ENCODE assay signal across 23 cellular contexts in the genomic region with DNA sequence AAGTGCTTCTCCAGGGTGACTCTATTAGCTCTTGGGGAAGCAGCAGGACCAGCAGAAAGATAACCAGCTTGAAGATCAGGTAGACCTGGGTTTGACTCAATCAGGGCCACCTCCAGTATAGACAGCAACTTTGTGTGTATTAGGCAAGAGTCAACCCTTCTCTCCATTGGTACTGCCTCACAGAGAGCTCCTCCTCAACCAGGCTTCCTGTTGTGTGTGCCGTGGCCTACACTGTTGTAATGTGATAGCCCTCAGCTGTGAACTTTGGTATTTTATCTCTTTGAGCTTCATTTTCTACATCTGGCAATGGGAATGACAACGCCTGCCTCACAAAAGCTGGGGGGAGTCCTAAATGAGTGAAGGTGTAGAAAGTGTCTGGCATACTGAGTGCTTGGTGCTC. TPM values are rescaled to one million over a fixed set of nuclear protein-coding genes. Genes with fewer than 3 reads are reported as not detected.
A peak's percentile ranks its signal among the peaks of the same experiment; 100 is the strongest.
DNase-seq lines count a peak whose midpoint lies in the region; FAIRE-seq and TF ChIP-seq lines count a peak whose summit lies in the region.
"Had no signal": no experiment of that assay in that cellular context is flagged by ENCODE, and none has a peak within 500 bp of the region (broad histone marks: within the 10 kb centered on the region; RNA-seq: fewer than 3 reads in every experiment).

No MANE protein-coding gene starts in this region.

- H3K9me3 ChIP-seq in H1 (ENCODE audit: insufficient read depth in 2 of 2, low read depth in 1 of 2, low read length in 1 of 2), result no peaks in the 10 kb centered on the region; a peak in 2 of 4 replicates
- H3K9me3 ChIP-seq in subcutaneous abdominal adipose tissue (ENCODE audit: control insufficient read depth in 5 of 5, low read length in 5 of 5), result no peaks in the 10 kb centered on the region
- H3K9me3 ChIP-seq: BLaER1, heart left ventricle had no signal

- TF ChIP-seq EP300 in H1 (IDR thresholded peaks at IDR 0.05; ENCODE audit: borderline replicate concordance in 1 of 2, low read depth in 2 of 2, low read length in 2 of 2), result no peak

- no peak overlapping the region for H3K56ac ChIP-seq in H1 (replicated peaks; ENCODE audit: insufficient read length, low read depth, low read length)

- no peaks in the 10 kb centered on the region for H3K23me2 ChIP-seq in H1 (ENCODE audit: low read depth, low read length)

- TF ChIP-seq CTCF in H1 (IDR thresholded peaks at IDR 0.05; ENCODE audit: control extremely low read depth in 1 of 3, insufficient read depth in 1 of 3, low read depth in 1 of 3, low read length in 3 of 3), result no peak

- no peak overlapping the region for H4K5ac ChIP-seq in H1 (ENCODE audit: insufficient read length, low read depth, low read length)

- no peak for FAIRE-seq in H1 (lab: Jason Lieb, UNC)
- FAIRE-seq: HTR-8/SVneo, small intestine had no signal

- POLR2A ChIA-PET in H1 (lab: Charles Lee; ENCODE audit: partially characterized antibody), result interaction anchor here (0.6 to 1.3 kb wide), 3 partner anchors 14 to 704 kb away, joined by 3 to 5 read pairs (median 3); no protein-coding TSS in a partner anchor

- no peak overlapping the region for H2BK120ac ChIP-seq in H1 (replicated peaks; ENCODE audit: low read depth, low read length)

- no peak overlapping the region for H3K18ac ChIP-seq in H1 (ENCODE audit: extremely low read depth, low read length)

- H4K8ac ChIP-seq in H1 (ENCODE audit: extremely low read depth, insufficient read depth, low read length), result no peak overlapping the region

- H3K36me3 ChIP-seq in H1 (ENCODE audit: control insufficient read depth in 2 of 4, insufficient read depth in 4 of 4, low read length in 3 of 4), result no peaks in the 10 kb centered on the region
- H3K36me3 ChIP-seq in subcutaneous abdominal adipose tissue (ENCODE audit: control insufficient read depth in 5 of 5, insufficient read depth in 5 of 5, low read length in 5 of 5), result no peaks in the 10 kb centered on the region
- H3K36me3 ChIP-seq: BLaER1, heart left ventricle had no signal

- no peak overlapping the region for H4K91ac ChIP-seq in H1 (replicated peaks; ENCODE audit: insufficient read length, low read length)

- no peak overlapping the region for H3K4ac ChIP-seq in H1 (replicated peaks; ENCODE audit: insufficient read length, low read depth, low read length)

- 0 out of 2 replicates have a peak overlapping the region, but pooled peaks have one; percentile 35 for H2BK5ac ChIP-seq in H1 (ENCODE audit: low read depth, low read length)

- H2AFZ ChIP-seq in H1 (ENCODE audit: low read length), result no peak overlapping the region

- CTCF ChIA-PET in H1 (lab: Charles Lee; ENCODE audit: partially characterized antibody), result interaction anchor here (1.1 to 1.8 kb wide), 5 partner anchors 14 to 342 kb away, joined by 3 to 7 read pairs (median 3); no protein-coding TSS in a partner anchor

- no peak overlapping the region for H2AK5ac ChIP-seq in H1 (ENCODE audit: low read depth, low read length)

- no peaks in the 10 kb centered on the region for H4K20me1 ChIP-seq in H1 (replicated peaks in 1 of 2; ENCODE audit: control insufficient read depth in 1 of 2, insufficient read depth in 2 of 2, low read length in 2 of 2)
- H4K20me1 ChIP-seq: BLaER1 had no signal

- H3K79me2 ChIP-seq in H1 (ENCODE audit: control insufficient read depth in 1 of 2, insufficient read depth in 2 of 2, low read length in 2 of 2), result no peaks in the 10 kb centered on the region

- no peak overlapping the region for H3K4me3 ChIP-seq in H1 (ENCODE audit: extremely low read depth in 1 of 4, insufficient read depth in 2 of 4, low read depth in 3 of 4, low read length in 4 of 4)
- H3K4me3 ChIP-seq in subcutaneous abdominal adipose tissue (ENCODE audit: low read depth in 1 of 5, low read length in 5 of 5), result no peak overlapping the region
- H3K4me3 ChIP-seq: BLaER1, heart left ventricle had no signal

- H3K9ac ChIP-seq in H1 (replicated peaks in 1 of 4; ENCODE audit: extremely low read depth in 1 of 4, low read depth in 3 of 4, low read length in 3 of 4) (no peak overlapping the region), subcutaneous abdominal adipose tissue (ENCODE audit: low read length in 5 of 5) (no peak overlapping the region)
- H3K9ac ChIP-seq: BLaER1 had no signal

- no peak overlapping the region for H2BK20ac ChIP-seq in H1 (ENCODE audit: low read length)

- WGBS in H1 (ENCODE audit: extremely low coverage in 1 of 2, insufficient coverage in 1 of 2, insufficient read length in 1 of 2, insufficient replicate concordance in 2 of 2, low coverage in 1 of 2, low lambda C conversion rate in 2 of 2, missing lambda C conversion rate in 1 of 2), 2 experiments, result 80% methylated on average over 2 of the region's 2 CpGs; no CpG with 5 or more reads in 1 of the 2 experiments

- no peaks in the 10 kb centered on the region for H3K27me3 ChIP-seq in H1 (replicated peaks in 1 of 4; ENCODE audit: control insufficient read depth in 3 of 4, extremely low read depth in 1 of 4, insufficient read depth in 3 of 4, low read length in 3 of 4)
- H3K27me3 ChIP-seq in subcutaneous abdominal adipose tissue (ENCODE audit: control insufficient read depth in 5 of 5, insufficient read depth in 4 of 5, low read length in 5 of 5), result no peaks in the 10 kb centered on the region
- H3K27me3 ChIP-seq: BLaER1, heart left ventricle had no signal

- H2BK15ac ChIP-seq in H1 (ENCODE audit: low read length), result no peak overlapping the region

- TF ChIP-seq POLR2A in H1 (IDR thresholded peaks at IDR 0.05; ENCODE audit: control extremely low read depth in 1 of 2, low read depth in 2 of 2, low read length in 2 of 2), result no peak

- no peak overlapping the region for H3K14ac ChIP-seq in H1 (ENCODE audit: insufficient read length)

- H3K79me1 ChIP-seq in H1 (ENCODE audit: low read depth, low read length), result no peaks in the 10 kb centered on the region

- H3K27ac ChIP-seq in H1 (ENCODE audit: low read depth, low read length) (no peak overlapping the region), subcutaneous abdominal adipose tissue (ENCODE audit: low read depth, low read length) (peak overlapping the region; percentile 8)
- H3K27ac ChIP-seq: BLaER1, heart left ventricle had no signal

- H3K23ac ChIP-seq in H1 (ENCODE audit: insufficient read length), result no peak overlapping the region

- TF ChIP-seq RAD21 in H1 (IDR thresholded peaks at IDR 0.05 in 1 of 2, conservative IDR thresholded peaks at IDR 0.05 in 1 of 2; ENCODE audit: low read depth in 2 of 2, low read length in 2 of 2), result no peak

- 0 out of 7 replicates have a peak, but pooled peaks cover 0 to 2% (median 0%) of the 10 kb centered on the region in 4 experiments for H3K4me1 ChIP-seq in H1 (replicated peaks in 1 of 4; ENCODE audit: control insufficient read depth in 3 of 4, insufficient read depth in 4 of 4, low read length in 3 of 4)
- peaks cover 7 to 54% (median 46%) of the 10 kb centered on the region in 5 donors for H3K4me1 ChIP-seq in subcutaneous abdominal adipose tissue (ENCODE audit: control insufficient read depth in 5 of 5, insufficient read depth in 5 of 5, low read length in 5 of 5)
- H3K4me1 ChIP-seq: BLaER1 had no signal

- no peak overlapping the region for H2BK12ac ChIP-seq in H1 (ENCODE audit: low read depth, low read length)

- peak; percentile 12 for DNase-seq in HT1080 (ENCODE audit: low read depth)
- peak; percentile 32 to 41 for DNase-seq in NOMO-1 (lab: John Stamatoyannopoulos, UW; ENCODE audit: unreplicated experiment in 2 of 2)
- no peak for DNase-seq in H1 (ENCODE audit: low read depth in 1 of 2, low spot score in 2 of 2)
- no peak for DNase-seq in inferior parietal cortex (ENCODE audit: extremely low spot score)
- no peak for DNase-seq in SKM-1 (lab: John Stamatoyannopoulos, UW; ENCODE audit: unreplicated experiment)
- no peak for DNase-seq in amygdala (lab: John Stamatoyannopoulos, UW)
- DNase-seq: activated CD4-positive, alpha-beta T cell treated with anti-CD3 and anti-CD28 coated beads for 4 hours; activated CD8-positive, alpha-beta memory T cell treated with anti-CD3 and anti-CD28 coated beads, Interleukin-2, amount 50 U/mL, for 4 hours; activated effector memory CD4-positive, alpha-beta T cell treated with anti-CD3 and anti-CD28 coated beads, Interleukin-2, amount 50 U/mL, for 16 hours; amniotic stem cell; central memory CD4-positive, alpha-beta T cell; effector memory CD4-positive, alpha-beta T cell; heart left ventricle; naive thymus-derived CD4-positive, alpha-beta T cell; NCI-H1048; NCI-H2107; NCI-H774; posterior cingulate gyrus; small intestine; stimulated activated CD4-positive, alpha-beta T cell treated with anti-CD3 and anti-CD28 coated beads, Interleukin-4, amount 100 ng/mL, for 24 hours had no signal

- no peak overlapping the region for H3K4me2 ChIP-seq in H1 (ENCODE audit: insufficient read depth in 1 of 2, low read depth in 2 of 2, low read length in 2 of 2)
- H3K4me2 ChIP-seq: BLaER1 had no signal

TF ChIP-seq in H1, 55 proteins besides CTCF, POLR2A, EP300 and RAD21 (continues in another document):
- no peak for TF ChIP-seq CTBP2 (IDR thresholded peaks at IDR 0.05; ENCODE audit: borderline replicate concordance, insufficient read depth, insufficient read length, low read length)
- no peak for TF ChIP-seq SP2 (IDR thresholded peaks at IDR 0.05; ENCODE audit: low read length)
- TF ChIP-seq SAP30 (IDR thresholded peaks at IDR 0.05; ENCODE audit: insufficient read depth, insufficient replicate concordance, low read length), result no peak
- TF ChIP-seq, protein P1, sequence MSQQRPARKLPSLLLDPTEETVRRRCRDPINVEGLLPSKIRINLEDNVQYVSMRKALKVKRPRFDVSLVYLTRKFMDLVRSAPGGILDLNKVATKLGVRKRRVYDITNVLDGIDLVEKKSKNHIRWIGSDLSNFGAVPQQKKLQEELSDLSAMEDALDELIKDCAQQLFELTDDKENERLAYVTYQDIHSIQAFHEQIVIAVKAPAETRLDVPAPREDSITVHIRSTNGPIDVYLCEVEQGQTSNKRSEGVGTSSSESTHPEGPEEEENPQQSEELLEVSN (IDR thresholded peaks at IDR 0.05), result no peak
- no peak for TF ChIP-seq CHD1 (IDR thresholded peaks at IDR 0.05; ENCODE audit: low read depth, low read length)
- TF ChIP-seq SIRT6 (IDR thresholded peaks at IDR 0.05; ENCODE audit: low read length), result no peak
- no peak for TF ChIP-seq TEAD4 (IDR thresholded peaks at IDR 0.05; ENCODE audit: low read depth, low read length)

RNA-seq across cellular contexts. Expression of a gene that starts 17.0 kb away (rescaled TPM):
- 22.6 and 25.2 TPM in 2 replicates for total RNA-seq in HT1080 (2014; rRNA removed; shearing (Covaris generic))
- 26.9 and 33.6 TPM in 2 replicates for polyA plus RNA-seq in HT1080 (2015; cell fraction: cytosol; rRNA removed)
- polyA plus RNA-seq in HT1080 (2015; cell fraction: nucleus; rRNA removed), result 22.6 and 22.7 TPM in 2 replicates
- 8.5 and 11.1 TPM in 2 replicates for total RNA-seq in H1 (2021; fragmentation: NEBNext Ultra II Directional; extraction: Animal tissue kit (Norgen Biotek cat#: 25700))
- polyA plus RNA-seq in H1 (2011; rRNA removed), result 2.4 and 3.1 TPM in 2 replicates
- 3.7 TPM for polyA plus RNA-seq in H1 (2011; cell fraction: cytosol; rRNA removed)
- 3.2 TPM for polyA plus RNA-seq in H1 (2011; cell fraction: nucleus; rRNA removed)
- polyA plus RNA-seq in H1 (2012, experiment 1 of 2), result 4.6 to 6.9 TPM (median 5.7 TPM) in 4 replicates
- 0.60 TPM for polyA plus RNA-seq in H1 (2012, experiment 2 of 2)
- polyA plus RNA-seq in H1 (2013, experiment 1 of 2), result 11.8 TPM
- 10.6 TPM for polyA plus RNA-seq in H1 (2013, experiment 2 of 2)
- polyA minus RNA-seq in H1 (2011; rRNA and poly(A)+ RNA removed), result 9.3 and 16.4 TPM in 2 replicates
- 7.3 TPM for polyA minus RNA-seq in H1 (2011; cell fraction: cytosol; rRNA and poly(A)+ RNA removed)
- 11.6 TPM for polyA minus RNA-seq in H1 (2011; cell fraction: nucleus; rRNA and poly(A)+ RNA removed)

Comparison
In these comparisons a context has a peak if more than half of its experiments do, and no peak if none do; other contexts are left out.
1. DNase-seq: peak in HT1080 (single experiment) and NOMO-1 (2 of 2); none in H1 (0 of 2), inferior parietal cortex (single experiment), SKM-1 (single experiment) and amygdala (0 of 56).